ENCODE assay signal across 8 cellular contexts in genomic region chr13:27374650-27375049, GRCh38. TPM values are rescaled to one million over a fixed set of nuclear protein-coding genes. Genes with fewer than 3 reads are reported as not detected.
DNase-seq lines count a peak whose midpoint lies in the region; ATAC-seq and TF ChIP-seq lines count a peak whose summit lies in the region.

No MANE protein-coding gene starts in this region.

- no peaks in the 10 kb centered on the region for H3K36me3 Mint-ChIP-seq in activated T-cell treated with anti-CD3 and anti-CD28 coated beads, Interleukin-2, amount 50 U/mL, for 24 hours (ENCODE audit: low read depth)
- H3K36me3 Mint-ChIP-seq in natural killer cell treated with Interleukin-12 subunit alpha and Interleukin-12 subunit beta and Interleukin-15 and Interleukin-18, amount 100 ng/mL, for 72 hours: no peaks in the 10 kb centered on the region

- H3K27me3 ChIP-seq in OCI-LY3 (ENCODE audit: low read depth, low read length) (peaks cover 26% of the 10 kb centered on the region), esophagus squamous epithelium (peaks cover 0 to 55% (median 1%) of the 10 kb centered on the region in 4 donors), transverse colon (no peaks in the 10 kb centered on the region)

- peaks cover 38% of the 10 kb centered on the region for H3K27me3 Mint-ChIP-seq in activated T-cell treated with anti-CD3 and anti-CD28 coated beads, Interleukin-2, amount 50 U/mL, for 24 hours
- H3K27me3 Mint-ChIP-seq in natural killer cell treated with Interleukin-12 subunit alpha and Interleukin-12 subunit beta and Interleukin-15 and Interleukin-18, amount 100 ng/mL, for 72 hours: peaks cover 14 to 21% of the 10 kb centered on the region in 2 donors

- H3K27ac ChIP-seq in OCI-LY3 (ENCODE audit: low read length) (no peak overlapping the region), esophagus squamous epithelium (no peak overlapping the region), transverse colon (peak overlapping the region; percentile 28 to 56 (median 44))

- H3K27ac Mint-ChIP-seq in activated T-cell treated with anti-CD3 and anti-CD28 coated beads, Interleukin-2, amount 50 U/mL, for 24 hours: no peak overlapping the region
- no peak overlapping the region for H3K27ac Mint-ChIP-seq in natural killer cell treated with Interleukin-12 subunit alpha and Interleukin-12 subunit beta and Interleukin-15 and Interleukin-18, amount 100 ng/mL, for 72 hours

- H3K4me1 ChIP-seq in OCI-LY3 (ENCODE audit: low read length) (peaks cover 13% of the 10 kb centered on the region), esophagus squamous epithelium (no peaks in the 10 kb centered on the region), transverse colon (peaks cover 0 to 24% (median 0%) of the 10 kb centered on the region in 4 donors)

- H2AFZ ChIP-seq in OCI-LY3 (ENCODE audit: low read depth, low read length): peak overlapping the region; percentile 82

- 0% methylated on average over 7 of the region's 7 CpGs for WGBS in esophagus squamous epithelium, 2 donors
- 0% methylated on average over 6 to 7 of the region's 7 CpGs for WGBS in transverse colon (ENCODE audit: low coverage in 1 of 2), 2 donors

- H3K4me3 ChIP-seq in GM12875 (ENCODE audit: low read depth, low read length): no peak overlapping the region
- H3K4me3 ChIP-seq in OCI-LY3 (ENCODE audit: low read length): peak overlapping the region; percentile 66
- no peak overlapping the region for H3K4me3 ChIP-seq in esophagus squamous epithelium
- no peak overlapping the region for H3K4me3 ChIP-seq in transverse colon

- H4K20me1 ChIP-seq in OCI-LY3 (ENCODE audit: insufficient read depth, low read length): no peaks in the 10 kb centered on the region

- no peaks in the 10 kb centered on the region for H3K9me3 Mint-ChIP-seq in activated T-cell treated with anti-CD3 and anti-CD28 coated beads, Interleukin-2, amount 50 U/mL, for 24 hours
- H3K9me3 Mint-ChIP-seq in natural killer cell treated with Interleukin-12 subunit alpha and Interleukin-12 subunit beta and Interleukin-15 and Interleukin-18, amount 100 ng/mL, for 72 hours: no peaks in the 10 kb centered on the region

- no peak overlapping the region for H3K4me3 Mint-ChIP-seq in activated T-cell treated with anti-CD3 and anti-CD28 coated beads, Interleukin-2, amount 50 U/mL, for 24 hours
- no peak overlapping the region for H3K4me3 Mint-ChIP-seq in natural killer cell treated with Interleukin-12 subunit alpha and Interleukin-12 subunit beta and Interleukin-15 and Interleukin-18, amount 100 ng/mL, for 72 hours

- peak overlapping the region; percentile 21; the same call in 1 of the 2 replicates for H3K9ac ChIP-seq in OCI-LY3 (ENCODE audit: low read length)

- TF ChIP-seq EP300 in Ishikawa (IDR thresholded peaks at IDR 0.05; ENCODE audit: borderline replicate concordance) (no peak), transverse colon (IDR thresholded peaks at IDR 0.05; ENCODE audit: low read depth) (no peak)

- peak; percentile 84 for TF ChIP-seq RAD21 in Ishikawa (IDR thresholded peaks at IDR 0.05; ENCODE audit: low read depth)

- TF ChIP-seq POLR2A in esophagus squamous epithelium (IDR thresholded peaks at IDR 0.05): no peak
- no peak for TF ChIP-seq POLR2A in transverse colon (IDR thresholded peaks at IDR 0.05)

- no peaks in the 10 kb centered on the region for H3K36me3 ChIP-seq in OCI-LY3 (replicated peaks; ENCODE audit: low read depth, low read length)
- H3K36me3 ChIP-seq in esophagus squamous epithelium: no peaks in the 10 kb centered on the region
- no peaks in the 10 kb centered on the region for H3K36me3 ChIP-seq in transverse colon

- intact Hi-C loops in esophagus squamous epithelium (cut with DNase I) (loop anchor here (5.0 kb wide), 1 partner anchor 453 kb away; no protein-coding TSS in a partner anchor), transverse colon (cut with DNase I; ENCODE audit: low total_unique reads) (loop anchor here (5.0 to 10.0 kb wide), 3 partner anchors 160 to 608 kb away; no protein-coding TSS in a partner anchor)

- TF ChIP-seq CTCF in GM12875 (IDR thresholded peaks at IDR 0.05; ENCODE audit: borderline replicate concordance, insufficient read depth, low read depth, low read length): peak; percentile 68; the same call in 1 of the 2 replicates
- TF ChIP-seq CTCF in OCI-LY3 (IDR thresholded peaks at IDR 0.05; ENCODE audit: low read depth, low read length): peak; percentile 97
- peak; percentile 61 to 78 (median 73) for TF ChIP-seq CTCF in esophagus squamous epithelium (IDR thresholded peaks at IDR 0.05)
- peak; percentile 61 to 83 (median 68) for TF ChIP-seq CTCF in transverse colon (IDR thresholded peaks at IDR 0.05)

- in situ Hi-C loops in transverse colon (cut with MboI; ENCODE audit: low pct_ligation_motif_present in 1 of 4, low pct_unique_long_range_greater_than_20kb in 1 of 4, low sequenced_read_pairs in 3 of 4): loop anchor here (5.0 to 25.0 kb wide), 6 partner anchors 160 to 610 kb away; partner anchors contain the start of gene URAD (in 3 of the 4)

- H3K4me1 Mint-ChIP-seq in activated T-cell treated with anti-CD3 and anti-CD28 coated beads, Interleukin-2, amount 50 U/mL, for 24 hours (ENCODE audit: low read depth): peaks cover 9% of the 10 kb centered on the region
- H3K4me1 Mint-ChIP-seq in natural killer cell treated with Interleukin-12 subunit alpha and Interleukin-12 subunit beta and Interleukin-15 and Interleukin-18, amount 100 ng/mL, for 72 hours (ENCODE audit: low read depth in 2 of 2): peaks cover 12% of the 10 kb centered on the region in 2 donors

- no peaks in the 10 kb centered on the region for H3K79me2 ChIP-seq in OCI-LY3 (ENCODE audit: low read length)

- peak overlapping the region; percentile 73 for H3K4me2 ChIP-seq in OCI-LY3 (ENCODE audit: low read length)

- ATAC-seq in natural killer cell treated with Interleukin-12 subunit alpha and Interleukin-12 subunit beta and Interleukin-15 and Interleukin-18, amount 100 ng/mL, for 72 hours: peak; percentile 81 to 83

- H3K9me3 ChIP-seq in OCI-LY3 (ENCODE audit: insufficient read depth, low read length) (no peaks in the 10 kb centered on the region), esophagus squamous epithelium (no peaks in the 10 kb centered on the region), transverse colon (no peaks in the 10 kb centered on the region)

- DNase-seq in A172 (ENCODE audit: low spot score): peak; percentile 75
- DNase-seq in activated T-cell treated with anti-CD3 and anti-CD28 coated beads, Interleukin-2, amount 50 U/mL, for 24 hours: peak; percentile 58
- no peak for DNase-seq in esophagus squamous epithelium (lab: John Stamatoyannopoulos, UW)
- DNase-seq in natural killer cell treated with Interleukin-12 subunit alpha and Interleukin-12 subunit beta and Interleukin-15 and Interleukin-18, amount 100 ng/mL, for 72 hours (ENCODE audit: low spot score): no peak
- peak; percentile 77 for DNase-seq in transverse colon

TF ChIP-seq in Ishikawa, 13 proteins besides CTCF, POLR2A, EP300 and RAD21:
- no peak for TF ChIP-seq CREB1 (IDR thresholded peaks at IDR 0.05; ENCODE audit: low read depth)
- TF ChIP-seq MAX (IDR thresholded peaks at IDR 0.05): peak; percentile 25; the same call in 1 of the 2 replicates

RNA-seq across cellular contexts. Expression of gene GTF3A, which starts 49.8 kb away (rescaled TPM):
- 150 and 155 TPM in 2 replicates for total RNA-seq in A172 (2014; rRNA removed; shearing (Covaris generic))
- total RNA-seq in esophagus squamous epithelium: 100 to 1,000 TPM in 1 of 4 donors, 10 to 100 TPM in 3; 76.4 to 113 (median 86.5) TPM
- 100 to 1,000 TPM; 107 to 244 TPM for total RNA-seq in natural killer cell treated with Interleukin-12 subunit alpha and Interleukin-12 subunit beta and Interleukin-15 and Interleukin-18, amount 100 ng/mL, for 72 hours
- 100 to 1,000 TPM in 1 of 4 donors, 10 to 100 TPM in 3; 43.1 to 195 (median 60.0) TPM for total RNA-seq in transverse colon

Comparison
In these comparisons a context has a peak if more than half of its experiments do, and no peak if none do; other contexts are left out.
1. DNase-seq: peak in A172 (single experiment), activated T-cell treated with anti-CD3 and anti-CD28 coated beads, Interleukin-2, amount 50 U/mL, for 24 hours (single experiment) and transverse colon (single experiment); none in esophagus squamous epithelium (single experiment) and natural killer cell treated with Interleukin-12 subunit alpha and Interleukin-12 subunit beta and Interleukin-15 and Interleukin-18, amount 100 ng/mL, for 72 hours (single experiment).
2. H3K27ac ChIP-seq: peak in transverse colon (4 of 4); none in OCI-LY3 (single experiment) and esophagus squamous epithelium (0 of 4).
3. Peak in every context shown above with its lines, with median percentiles within 50 percentile points of each other: CTCF ChIP-seq.